Comparison of ENCODE assay signal across 24 cellular contexts in the genomic region with DNA sequence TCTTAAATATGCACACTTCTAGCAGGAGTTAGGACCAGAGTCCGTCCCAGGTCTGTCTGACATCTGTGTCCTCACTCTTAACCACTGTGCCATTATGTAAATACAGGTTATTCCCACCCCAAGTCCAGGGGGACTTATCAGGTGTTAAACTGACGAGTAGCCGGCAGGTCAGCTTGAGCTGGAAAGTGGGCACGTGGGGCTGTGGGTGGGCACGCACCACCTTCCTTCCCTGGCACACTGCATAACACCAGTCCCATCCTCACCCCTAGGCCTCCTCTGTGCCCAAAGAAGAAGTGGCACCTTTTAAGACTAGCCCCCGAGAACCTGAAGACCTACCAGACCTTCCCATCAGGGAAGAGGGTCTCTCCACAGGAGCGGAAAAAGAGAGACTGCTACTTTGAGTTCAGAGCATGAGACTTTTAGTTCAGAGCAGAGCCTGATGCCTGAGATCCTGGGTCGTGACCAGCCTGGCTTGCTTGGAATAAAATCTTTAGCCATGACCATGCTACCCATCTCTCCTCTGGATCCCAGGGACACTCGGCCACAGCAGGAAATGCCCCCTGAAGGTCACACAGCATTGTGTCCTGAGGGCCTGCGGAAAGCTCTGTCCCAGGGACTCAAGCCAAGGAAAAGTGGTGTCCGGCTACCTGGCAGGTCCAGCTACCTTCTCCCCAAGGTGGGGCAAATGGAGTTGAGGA.
"Had no signal": no experiment of that assay in that cellular context is flagged by ENCODE, and none has a peak within 500 bp of the region (broad histone marks: within the 10 kb centered on the region; RNA-seq: fewer than 3 reads in every experiment).

No MANE protein-coding gene starts in this region.

- H3K4me1 ChIP-seq: pancreas, right atrium auricular region, testis had no signal

- H3K4me2 ChIP-seq: hepatocyte had no signal

- ATAC-seq: left ventricle myocardium superior; pancreas; stimulated activated naive CD8-positive, alpha-beta T cell treated with anti-CD3 and anti-CD28 coated beads, Interleukin-15, Interleukin-2, amounts not matched to agents 100 U/mL and 50 U/mL, for 24 hours had no signal

- H3K79me2 ChIP-seq: hepatocyte had no signal

- FAIRE-seq: astrocyte, endometrium, frontal cortex, pancreas had no signal

- H3K27me3 ChIP-seq: hepatocyte, pancreas, right atrium auricular region, testis had no signal

- H3K27ac ChIP-seq: brain microvascular endothelial cell, epithelial cell of prostate, hepatocyte, pancreas, right atrium auricular region, testis had no signal

- H3K9me3 ChIP-seq: pancreas, right atrium auricular region, testis had no signal

- H2AFZ ChIP-seq: hepatocyte had no signal

- DNase-seq: activated CD4-positive, alpha-beta T cell treated with anti-CD3 and anti-CD28 coated beads, Interleukin-2, amount 10 ng/mL, durations not matched to agents 24 days and 14 days; activated naive CD4-positive, alpha-beta T cell treated with anti-CD3 and anti-CD28 coated beads, Interleukin-2, amount 10 ng/mL, durations not matched to agents 7 days and 5 days; activated naive CD8-positive, alpha-beta T cell treated with anti-CD3 and anti-CD28 coated beads, Interleukin-2, amount 10 ng/mL, durations not matched to agents 7 days and 5 days; activated T-cell treated with anti-CD3 and anti-CD28 coated beads, Interleukin-2, amount 50 U/mL, for 48 hours; brain microvascular endothelial cell; central memory CD4-positive, alpha-beta T cell; effector CD4-positive, alpha-beta T cell; islet precursor cell; left ventricle myocardium superior; mammary epithelial cell; naive B cell; stimulated activated CD4-positive, alpha-beta T cell treated with anti-CD3 and anti-CD28 coated beads, Interleukin-12 subunit alpha, Interleukin-12 subunit beta, amount 100 ng/mL, for 4 hours; stimulated activated CD4-positive, alpha-beta T cell treated with anti-CD3 and anti-CD28 coated beads, Interleukin-4, amount 100 ng/mL, for 1 hour; stimulated activated naive CD8-positive, alpha-beta T cell treated with anti-CD3 and anti-CD28 coated beads, Interleukin-15, Interleukin-2, amounts not matched to agents 100 U/mL and 50 U/mL, for 24 hours; T-helper 2 cell; testis; trophoblast cell had no signal

- H3K4me3 ChIP-seq: hepatocyte, pancreas, right atrium auricular region, testis had no signal

- H3K36me3 ChIP-seq: brain microvascular endothelial cell, pancreas, right atrium auricular region had no signal
